Comparison of ENCODE assay signal across 13 cellular contexts in the genomic region with DNA sequence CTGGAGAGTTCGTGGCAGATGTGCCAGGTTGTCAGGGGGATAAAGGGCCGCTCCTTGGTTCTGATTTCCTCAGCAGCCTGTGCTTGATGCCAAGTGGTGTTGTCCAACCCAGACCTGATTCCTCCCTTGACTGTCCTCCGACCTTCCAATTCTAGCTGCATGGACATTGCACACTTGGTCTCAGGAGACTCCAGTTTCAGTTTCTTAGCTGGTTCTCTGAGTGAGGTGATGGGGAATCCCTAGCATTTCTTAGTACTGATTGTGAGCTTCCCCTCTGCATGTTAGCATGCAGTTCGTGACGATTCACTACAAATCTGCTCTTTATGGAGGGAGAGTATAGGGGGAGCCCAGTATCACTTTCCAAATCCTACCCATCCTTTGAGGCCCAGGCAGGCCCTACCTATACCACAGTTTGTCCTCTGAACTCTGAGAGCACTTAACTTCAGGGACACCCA. TPM values are rescaled to one million over a fixed set of nuclear protein-coding genes. Genes with fewer than 3 reads are reported as not detected.
DNase-seq lines count a peak whose midpoint lies in the region; ATAC-seq and TF ChIP-seq lines count a peak whose summit lies in the region.
"Had no signal": no experiment of that assay in that cellular context is flagged by ENCODE, and none has a peak within 500 bp of the region (broad histone marks: within the 10 kb centered on the region; RNA-seq: fewer than 3 reads in every experiment).

No MANE protein-coding gene starts in this region.

- H3K27me3 ChIP-seq in GM23248 (replicated peaks; ENCODE audit: insufficient read depth) (peaks cover 6% of the 10 kb centered on the region; the same call in 1 of the 2 replicates), lower lobe of right lung (ENCODE audit: low read depth) (no peaks in the 10 kb centered on the region)

- peaks cover 66% of the 10 kb centered on the region for H3K4me1 Mint-ChIP-seq in activated naive CD8-positive, alpha-beta T cell treated with anti-CD3 and anti-CD28 coated beads for 36 hours

- POLR2A ChIA-PET in GM10248 (lab: Yijun Ruan, JAX) = interaction anchor here (0.9 to 1.5 kb wide), 5 partner anchors 9 to 38 kb away, joined by 3 to 14 read pairs (median 4); no protein-coding TSS in a partner anchor

- no peak overlapping the region for H2AFZ ChIP-seq in GM23248

- peak overlapping the region; percentile 78 for H3K27ac Mint-ChIP-seq in activated naive CD8-positive, alpha-beta T cell treated with anti-CD3 and anti-CD28 coated beads for 36 hours
- H3K27ac Mint-ChIP-seq: HFFc6 had no signal

- H3K27me3 Mint-ChIP-seq in activated naive CD8-positive, alpha-beta T cell treated with anti-CD3 and anti-CD28 coated beads for 36 hours = no peaks in the 10 kb centered on the region

- TF ChIP-seq CTCF in GM10248 (IDR thresholded peaks at IDR 0.05; ENCODE audit: control extremely low read depth, extremely low read depth, low read depth, missing control alignments) (no peak), lower lobe of right lung (IDR thresholded peaks at IDR 0.05) (no peak)

- no peaks in the 10 kb centered on the region for H3K9me2 ChIP-seq in GM23248 (ENCODE audit: insufficient read depth)

- H3K9ac ChIP-seq in GM23248 = no peak overlapping the region

- H3K4me3 ChIP-seq in GM23248 = no peak overlapping the region
- no peak overlapping the region for H3K4me3 ChIP-seq in lower lobe of right lung

- H3K4me2 ChIP-seq in GM23248 (ENCODE audit: unreplicated experiment) = no peak overlapping the region

- peak; percentile 49 for ATAC-seq in GM19395 (IDR thresholded peaks at IDR 0.05; ENCODE audit: unreplicated experiment)
- peak; percentile 49 for ATAC-seq in HG03095 (IDR thresholded peaks at IDR 0.05; ENCODE audit: unreplicated experiment)
- no peak for ATAC-seq in lower lobe of right lung

- H3K9me3 Mint-ChIP-seq in activated naive CD8-positive, alpha-beta T cell treated with anti-CD3 and anti-CD28 coated beads for 36 hours = peaks cover 29% of the 10 kb centered on the region

- H3K4me3 Mint-ChIP-seq in activated naive CD8-positive, alpha-beta T cell treated with anti-CD3 and anti-CD28 coated beads for 36 hours = peak overlapping the region; percentile 53
- H3K4me3 Mint-ChIP-seq: HFFc6 had no signal

- no peaks in the 10 kb centered on the region for H3F3A ChIP-seq in GM23248 (ENCODE audit: insufficient read depth)

- no peaks in the 10 kb centered on the region for H3K4me1 ChIP-seq in GM23248 (ENCODE audit: insufficient read depth)
- H3K4me1 ChIP-seq in lower lobe of right lung = peaks cover 14% of the 10 kb centered on the region

- in situ Hi-C loops in GM23248 (cut with MboI) = no loop called here

- no peaks in the 10 kb centered on the region for H4K20me1 ChIP-seq in GM23248 (ENCODE audit: insufficient read depth)

- WGBS in GM23248 (ENCODE audit: low coverage in 1 of 2, low lambda C conversion rate in 2 of 2, missing lambda C conversion rate in 2 of 2), 2 experiments = 59 to 67% methylated on average over 5 of the region's 5 CpGs

- CTCF ChIA-PET in GM10248 (lab: Yijun Ruan, JAX) = interaction anchor here (0.7 to 4.1 kb wide), 9 partner anchors 10 to 44 kb away, joined by 3 to 47 read pairs (median 5); a partner anchor contains a TSS

- no peaks in the 10 kb centered on the region for H3K79me2 ChIP-seq in GM23248 (ENCODE audit: insufficient read depth)

- H3K9me3 ChIP-seq in GM23248 (ENCODE audit: low read depth) (peaks cover 9% of the 10 kb centered on the region), lower lobe of right lung (peaks cover 17% of the 10 kb centered on the region)

- H3K36me3 ChIP-seq in GM23248 (ENCODE audit: low read depth) = no peaks in the 10 kb centered on the region
- no peaks in the 10 kb centered on the region for H3K36me3 ChIP-seq in lower lobe of right lung

- intact Hi-C loops in lower lobe of right lung (cut with DNase I) = no loop called here

- H3K27ac ChIP-seq in GM23248 (no peak overlapping the region), lower lobe of right lung (no peak overlapping the region)
- H3K27ac ChIP-seq: RWPE1 had no signal

- peak; percentile 59 for DNase-seq in GM10248 (ENCODE audit: extremely low spot score)
- peak; percentile 55 for DNase-seq in activated naive CD8-positive, alpha-beta T cell treated with anti-CD3 and anti-CD28 coated beads for 36 hours
- DNase-seq in GM23248 = no peak
- DNase-seq in lower lobe of right lung = no peak
- DNase-seq in NOMO-1 (lab: John Stamatoyannopoulos, UW; ENCODE audit: unreplicated experiment in 2 of 2) = no peak
- no peak for DNase-seq in NCI-H748 treated with DMSO at 0.1 percent for 48 hours (lab: John Stamatoyannopoulos, UW)
- DNase-seq: Calu3, HFFc6 had no signal

- H3K36me3 Mint-ChIP-seq in activated naive CD8-positive, alpha-beta T cell treated with anti-CD3 and anti-CD28 coated beads for 36 hours = peaks cover 35% of the 10 kb centered on the region

RNA-seq across cellular contexts. Expression of a gene that starts 12.4 kb away (rescaled TPM):
- 100 to 1,000 TPM; 260 to 274 TPM for total RNA-seq in activated naive CD8-positive, alpha-beta T cell treated with anti-CD3 and anti-CD28 coated beads for 36 hours
- not detected in 2 replicates for total RNA-seq in GM23248 (2014; rRNA removed; shearing (Covaris generic))
- 0.68 and 1.2 TPM in 2 replicates for polyA plus RNA-seq in GM23248 (2016; fragmentation: Nextera tagmentation; extraction: Ambion mirVana)
- total RNA-seq in lower lobe of right lung = 2.2 TPM
- total RNA-seq: astrocyte, Calu3, endothelial cell of umbilical vein, HFFc6 had no signal

Comparison
In these comparisons a context has a peak if more than half of its experiments do, and no peak if none do; other contexts are left out.
1. DNase-seq: peak in GM10248 (single experiment) and activated naive CD8-positive, alpha-beta T cell treated with anti-CD3 and anti-CD28 coated beads for 36 hours (single experiment); none in GM23248 (single experiment), lower lobe of right lung (single experiment), NOMO-1 (0 of 2) and NCI-H748 treated with DMSO at 0.1 percent for 48 hours (single experiment).
2. ATAC-seq: peak in GM19395 (single experiment) and HG03095 (single experiment); none in lower lobe of right lung (0 of 2).
3. RNA of a gene that starts 12.4 kb away (total RNA-seq): 260 to 274 TPM in activated naive CD8-positive, alpha-beta T cell treated with anti-CD3 and anti-CD28 coated beads for 36 hours; 2.2 TPM in lower lobe of right lung (single experiment) and not detected in GM23248; every median in the first group is over 10 times any median in the second.